Comparison of ENCODE assay signal across 13 cellular contexts in genomic region chr22:39179401-39179827, GRCh38. TPM values are rescaled to one million over a fixed set of nuclear protein-coding genes. Genes with fewer than 3 reads are reported as not detected.
DNase-seq lines count a peak whose midpoint lies in the region; ATAC-seq and TF ChIP-seq lines count a peak whose summit lies in the region.
"Had no signal": no experiment of that assay in that cellular context is flagged by ENCODE, and none has a peak within 500 bp of the region (broad histone marks: within the 10 kb centered on the region; RNA-seq: fewer than 3 reads in every experiment).

No MANE protein-coding gene starts in this region.

- POLR2A ChIA-PET in HEK293T (lab: Yijun Ruan, JAX): interaction anchor here (1.7 kb wide), 1 partner anchor 139 kb away, joined by 17 read pairs; the partner anchor contains the start of gene RPL3

- CTCF ChIA-PET in HEK293T (lab: Yijun Ruan, JAX): interaction anchor here (0.7 to 1.5 kb wide), 2 partner anchors 10 to 28 kb away, joined by 3 to 8 read pairs; no protein-coding TSS in a partner anchor

- peak; percentile 10 for TF ChIP-seq CTCF in retinal pigment epithelial cell (conservative IDR thresholded peaks at IDR 0.05; ENCODE audit: low read depth, low read length)

- no peak overlapping the region for H3K4me3 ChIP-seq in retinal pigment epithelial cell (ENCODE audit: low read length)
- H3K4me3 ChIP-seq: right lobe of liver had no signal

- ATAC-seq in GM21825 (IDR thresholded peaks at IDR 0.05; ENCODE audit: unreplicated experiment) (no peak), HG02763 (IDR thresholded peaks at IDR 0.05; ENCODE audit: unreplicated experiment) (no peak)
- ATAC-seq: activated T-cell treated with anti-CD3 and anti-CD28 coated beads, Interleukin-2, amount 50 U/mL, for 72 hours; right lobe of liver had no signal

- peak; percentile 7 for DNase-seq in HEK293T (ENCODE audit: extremely low spot score)
- peak; percentile 75 for DNase-seq in SK-N-DZ (ENCODE audit: low spot score)
- DNase-seq in iPS-NIHi11 (ENCODE audit: low spot score): peak; percentile 42
- DNase-seq in retinal pigment epithelial cell (ENCODE audit: low read depth): peak; percentile 78
- no peak for DNase-seq in Ammon's horn (ENCODE audit: low spot score)
- no peak for DNase-seq in medulla oblongata (ENCODE audit: extremely low spot score)
- DNase-seq: activated CD4-positive, alpha-beta T cell treated with anti-CD3 and anti-CD28 coated beads, Interleukin-2, amount 10 ng/mL, durations not matched to agents 24 days and 14 days; activated T-cell treated with anti-CD3 and anti-CD28 coated beads, Interleukin-2, amount 50 U/mL, for 72 hours; amniotic stem cell; EL had no signal

TF ChIP-seq in HEK293T, 16 proteins besides CTCF, POLR2A, EP300 and RAD21:
- TF ChIP-seq SUZ12 (IDR thresholded peaks at IDR 0.05) (no peak), ARNT (IDR thresholded peaks at IDR 0.05) (no peak)
TF ChIP-seq in HEK293T: peak in this region for 0.

RNA-seq across cellular contexts. Expression of gene CBX7, which starts 26.9 kb away (rescaled TPM):
- 0.37 and 1.7 TPM in 2 replicates for polyA plus RNA-seq in SK-N-DZ (2014; cell fraction: cytosol; rRNA removed)
- 1.9 and 11.7 TPM in 2 replicates for polyA plus RNA-seq in SK-N-DZ (2014; cell fraction: nucleus; rRNA removed)

Comparison
In these comparisons a context has a peak if more than half of its experiments do, and no peak if none do; other contexts are left out.
1. DNase-seq: peak in HEK293T (single experiment), SK-N-DZ (single experiment), iPS-NIHi11 (single experiment) and retinal pigment epithelial cell (single experiment); none in Ammon's horn (single experiment) and medulla oblongata (single experiment).